ENCODE assay signal across 8 cellular contexts in genomic region chr14:54567634-54568561, GRCh38. TPM values are rescaled to one million over a fixed set of nuclear protein-coding genes. Genes with fewer than 3 reads are reported as not detected.
DNase-seq lines count a peak whose midpoint lies in the region; TF ChIP-seq lines count a peak whose summit lies in the region.

No MANE protein-coding gene starts in this region.

- no peaks in the 10 kb centered on the region for H3K27me3 ChIP-seq in dorsolateral prefrontal cortex
- H3K27me3 ChIP-seq in liver (ENCODE audit: control insufficient read depth in 4 of 4, insufficient read depth in 4 of 4, low read length in 3 of 4): no peaks in the 10 kb centered on the region

- H3K27ac ChIP-seq in dorsolateral prefrontal cortex: peak overlapping the region; percentile 4 to 99 (median 94)
- peak overlapping the region; percentile 98 for H3K27ac ChIP-seq in liver (ENCODE audit: low read depth in 1 of 2, low read length in 2 of 2)

- H3K9me3 ChIP-seq in liver (ENCODE audit: control insufficient read depth in 4 of 4, low read length in 3 of 4): peaks cover 0 to 5% (median under 1%) of the 10 kb centered on the region in 4 donors

- intact Hi-C loops in dorsolateral prefrontal cortex (cut with DNase I): loop anchor here (2.0 to 10.0 kb wide), 6 partner anchors 53 to 237 kb away; no protein-coding TSS in a partner anchor

- H3K4me1 ChIP-seq in liver (ENCODE audit: control insufficient read depth in 4 of 4, insufficient read depth in 4 of 4, low read length in 3 of 4): peaks cover 0 to 33% (median 20%) of the 10 kb centered on the region in 4 donors

- DNase-seq in GM03348 (ENCODE audit: low spot score) (peak; percentile 48), Kasumi-1 (lab: John Stamatoyannopoulos, UW) (peak; percentile 22 to 32), dorsolateral prefrontal cortex (peak in 9 of 10 donors; percentile 27 to 65 (median 49)), DMS153 treated with DMSO at 0.1 percent for 48 hours (lab: John Stamatoyannopoulos, UW; ENCODE audit: unreplicated experiment) (no peak), GOT3 (lab: John Stamatoyannopoulos, UW) (no peak)
- DNase-seq in activated CD4-positive, alpha-beta T cell treated with anti-CD3 and anti-CD28 coated beads, Interleukin-2, amount 50 U/mL, for 1 hour: peak; percentile 37
- peak in 2 of 3 experiments; percentile 15 to 23 for DNase-seq in stimulated activated CD4-positive, alpha-beta T cell treated with anti-CD3 and anti-CD28 coated beads, TNF-alpha, amount 100 ng/mL, for 4 hours (ENCODE audit: low read depth in 3 of 3)

- H3K4me3 ChIP-seq in dorsolateral prefrontal cortex: peak overlapping the region; percentile 54 to 98 (median 82)
- peak overlapping the region; percentile 66 to 79 (median 72) for H3K4me3 ChIP-seq in liver (ENCODE audit: low read depth in 1 of 3, low read length in 3 of 3)

- no peaks in the 10 kb centered on the region for H3K36me3 ChIP-seq in liver (ENCODE audit: control insufficient read depth in 4 of 4, insufficient read depth in 3 of 4, low read depth in 1 of 4, low read length in 3 of 4)

- WGBS in liver: under 1% methylated on average over 70 of the region's 70 CpGs

- peak in 1 of 2 donors; percentile 2 for TF ChIP-seq RAD21 in liver (IDR thresholded peaks at IDR 0.05)

- peak overlapping the region; percentile 49 to 97 for H3K9ac ChIP-seq in liver (ENCODE audit: low read depth in 1 of 2, low read length in 2 of 2)

- peak in 11 of 56 donors; percentile 7 to 27 (median 14) for TF ChIP-seq CTCF in dorsolateral prefrontal cortex (IDR thresholded peaks at IDR 0.05 in 54 of 56, conservative IDR thresholded peaks at IDR 0.05 in 2 of 56; ENCODE audit: low read depth in 1 of 56, partially characterized antibody in 56 of 56)
- no peak for TF ChIP-seq CTCF in liver (IDR thresholded peaks at IDR 0.05; ENCODE audit: low read depth, low read length, missing input control)

TF ChIP-seq in liver, 16 proteins besides CTCF, POLR2A, EP300 and RAD21:
- no peak for TF ChIP-seq YY1 (IDR thresholded peaks at IDR 0.05)
- TF ChIP-seq REST (IDR thresholded peaks at IDR 0.05): no peak
- no peak for TF ChIP-seq GABPA (IDR thresholded peaks at IDR 0.05 in 1 of 2, conservative IDR thresholded peaks at IDR 0.05 in 1 of 2)
- TF ChIP-seq SP1 (IDR thresholded peaks at IDR 0.05): no peak
- TF ChIP-seq NR2F2 (IDR thresholded peaks at IDR 0.05): no peak

RNA-seq across cellular contexts. Expression of gene SAMD4A, which starts 1.0 kb away (rescaled TPM):
- 100 to 1,000 TPM in 2 of 120 experiments, 10 to 100 TPM in 118; 28.4 to 174 (median 49.6) TPM for total RNA-seq in dorsolateral prefrontal cortex
- 10 to 100 TPM in 1 of 2 donors, 1 to 10 TPM in 1; 4.3 to 17.8 TPM for total RNA-seq in liver
- 10 to 100 TPM in 1 of 2 donors, 1 to 10 TPM in 1; 5.1 to 11.2 TPM for polyA plus RNA-seq in liver

RNA-seq across cellular contexts. Expression of gene CGRRF1, which starts 58.2 kb away (rescaled TPM):
- total RNA-seq in dorsolateral prefrontal cortex (10 to 100 TPM; 18.9 to 43.4 (median 28.9) TPM), liver (1 to 10 TPM; 4.9 to 5.2 TPM)
- 10 to 100 TPM in 1 of 2 donors, 1 to 10 TPM in 1; 4.6 to 11.2 TPM for polyA plus RNA-seq in liver

Comparison
In these comparisons a context has a peak if more than half of its experiments do, and no peak if none do; other contexts are left out.
1. DNase-seq: peak in GM03348 (single experiment), Kasumi-1 (2 of 2), activated CD4-positive, alpha-beta T cell treated with anti-CD3 and anti-CD28 coated beads, Interleukin-2, amount 50 U/mL, for 1 hour (single experiment), dorsolateral prefrontal cortex (9 of 10) and stimulated activated CD4-positive, alpha-beta T cell treated with anti-CD3 and anti-CD28 coated beads, TNF-alpha, amount 100 ng/mL, for 4 hours (2 of 3); none in DMS153 treated with DMSO at 0.1 percent for 48 hours (single experiment) and GOT3 (single experiment).